ENCODE assay signal across 1 cellular context in genomic region chr11:57501951-57502350, GRCh38.
TF ChIP-seq lines count a peak whose summit lies in the region.

No MANE protein-coding gene starts in this region.

TF ChIP-seq in IMR-90, 13 proteins besides CTCF, POLR2A, EP300 and RAD21 (continued from another document):
- no peak for TF ChIP-seq ELK1 (IDR thresholded peaks at IDR 0.05; ENCODE audit: borderline replicate concordance, low read depth, low read length)
- no peak for TF ChIP-seq USF2 (IDR thresholded peaks at IDR 0.05; ENCODE audit: low read depth, low read length)
- no peak for TF ChIP-seq MXI1 (IDR thresholded peaks at IDR 0.05; ENCODE audit: borderline replicate concordance, low read depth, low read length)
- no peak for TF ChIP-seq NFE2L2 (IDR thresholded peaks at IDR 0.05; ENCODE audit: low read depth, low read length)
- TF ChIP-seq MAZ (IDR thresholded peaks at IDR 0.05; ENCODE audit: borderline replicate concordance, low read depth, low read length): no peak
- no peak for TF ChIP-seq CEBPB (IDR thresholded peaks at IDR 0.05; ENCODE audit: low read depth, low read length)
- no peak for TF ChIP-seq RCOR1 (IDR thresholded peaks at IDR 0.05; ENCODE audit: insufficient replicate concordance, low read length)
